In the genomic region with DNA sequence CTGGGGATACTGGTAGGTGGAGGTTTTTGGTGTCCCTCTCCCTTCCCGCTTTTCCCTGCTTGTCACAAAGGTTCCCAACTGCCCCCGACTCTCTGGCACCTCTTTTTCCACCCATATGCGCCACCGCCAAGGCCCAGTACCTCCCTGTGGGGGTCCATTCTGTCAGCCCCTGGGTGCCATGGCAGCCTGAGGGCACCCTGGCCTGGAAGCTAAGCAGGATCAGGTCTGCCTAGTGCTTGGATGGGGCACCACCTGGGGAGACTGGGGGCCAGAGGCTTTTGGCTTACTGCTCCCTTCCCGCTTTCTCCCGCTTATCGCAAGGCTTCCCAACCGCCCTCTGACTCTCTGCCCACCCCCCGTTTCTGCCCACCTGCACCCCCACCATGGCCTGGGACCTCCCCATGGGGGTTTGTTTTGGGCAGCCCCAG, we compare ENCODE assay signal across 13 cellular contexts.
"Had no signal": no experiment of that assay in that cellular context is flagged by ENCODE, and none has a peak within 500 bp of the region (broad histone marks: within the 10 kb centered on the region; RNA-seq: fewer than 3 reads in every experiment).

No MANE protein-coding gene starts in this region.

- H3K36me3 ChIP-seq: ovary had no signal

- H3K27me3 ChIP-seq: foreskin keratinocyte, ovary had no signal

- DNase-seq: effector memory CD4-positive, alpha-beta T cell; foreskin keratinocyte; immature natural killer cell; kidney glomerular epithelial cell; mammary epithelial cell; natural killer cell; ovary; right cardiac atrium; stimulated activated CD4-positive, alpha-beta T cell treated with anti-CD3 and anti-CD28 coated beads, Interleukin-2, amount 100 ng/mL, for 48 hours; stimulated activated naive CD4-positive, alpha-beta T cell treated with Interleukin-2 at 50 U/mL for 16 hours; trophoblast cell had no signal

- FAIRE-seq: endometrium had no signal

- H3K4me1 ChIP-seq: foreskin keratinocyte had no signal

- ATAC-seq: foreskin keratinocyte, natural killer cell, right cardiac atrium had no signal

- H3K4me3 ChIP-seq: ovary, smooth muscle cell had no signal

- H3K27ac ChIP-seq: foreskin keratinocyte, ovary had no signal
